In the genomic region with DNA sequence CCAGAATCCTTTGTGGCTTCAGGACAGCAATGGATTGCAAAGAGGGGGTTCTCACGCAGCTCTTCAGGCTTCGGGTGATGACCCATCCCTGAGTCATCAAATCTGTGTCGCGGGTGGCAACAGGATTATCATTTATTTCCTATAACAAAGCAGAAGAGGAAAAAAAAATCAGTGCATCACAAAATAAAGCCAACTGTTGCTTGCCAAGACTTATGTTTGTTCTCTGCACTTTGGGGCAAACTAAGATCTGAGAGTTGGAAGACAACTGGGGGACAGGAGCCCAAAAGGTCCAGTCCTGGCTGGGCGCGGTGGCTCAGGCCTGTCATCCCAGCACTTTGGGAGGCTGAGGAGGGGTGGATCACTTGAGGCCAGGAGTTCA, we compare ENCODE assay signal across 8 cellular contexts. TPM values are rescaled to one million over a fixed set of nuclear protein-coding genes. Genes with fewer than 3 reads are reported as not detected.
A peak's percentile ranks its signal among the peaks of the same experiment; 100 is the strongest.
DNase-seq lines count a peak whose midpoint lies in the region; ATAC-seq and TF ChIP-seq lines count a peak whose summit lies in the region.

No MANE protein-coding gene starts in this region.

- no peaks in the 10 kb centered on the region for H3K9me3 ChIP-seq in BE2C

- H3K4me3 ChIP-seq in foreskin fibroblast (ENCODE audit: low read depth in 1 of 2, low read length in 2 of 2) (no peak overlapping the region), BE2C (ENCODE audit: low read depth, low read length) (no peak overlapping the region)

- DNase-seq in HT-29 (ENCODE audit: low spot score), result peak; percentile 32
- DNase-seq in activated B cell treated with CpG ODN at 0.5 μM for 24 hours, result no peak
- DNase-seq in foreskin fibroblast, result peak; percentile 94 to 96
- peak in 2 of 3 experiments; percentile 38 to 51 for DNase-seq in stimulated activated CD4-positive, alpha-beta T cell treated with anti-CD3 and anti-CD28 coated beads, TNF-alpha, amount 100 ng/mL, for 4 hours (ENCODE audit: low read depth in 3 of 3)
- no peak for DNase-seq in BE2C

- intact Hi-C loops in activated B cell treated with CpG ODN at 0.5 μM for 24 hours (cut with micrococcal nuclease), result no loop called here

- peaks cover 32% of the 10 kb centered on the region for H3K4me1 Mint-ChIP-seq in activated B cell treated with CpG ODN at 0.5 μM for 24 hours

- CTCF ChIA-PET in activated B cell treated with CpG ODN at 0.5 μM for 24 hours (lab: Charles Lee), result interaction anchor here (1.0 kb wide), 1 partner anchor 20 kb away, joined by 3 read pairs; no protein-coding TSS in a partner anchor

- TF ChIP-seq CTCF in activated B cell treated with CpG ODN at 0.5 μM for 24 hours (IDR thresholded peaks at IDR 0.05) (no peak), foreskin fibroblast (IDR thresholded peaks at IDR 0.05; ENCODE audit: low read depth, low read length) (no peak), BE2C (IDR thresholded peaks at IDR 0.05; ENCODE audit: low read depth, low read length) (no peak)

- no peaks in the 10 kb centered on the region for H3K4me1 ChIP-seq in BE2C

- POLR2A ChIA-PET in activated B cell treated with CpG ODN at 0.5 μM for 24 hours (lab: Charles Lee), result interaction anchor here (1.4 kb wide), 1 partner anchor 13 kb away, joined by 3 read pairs; no protein-coding TSS in a partner anchor

- no peak overlapping the region for H3K4me3 Mint-ChIP-seq in activated B cell treated with CpG ODN at 0.5 μM for 24 hours

- H3K27ac Mint-ChIP-seq in activated B cell treated with CpG ODN at 0.5 μM for 24 hours, result peak overlapping the region; percentile 24

- H3K36me3 ChIP-seq in BE2C, result no peaks in the 10 kb centered on the region

- H3K36me3 Mint-ChIP-seq in activated B cell treated with CpG ODN at 0.5 μM for 24 hours (ENCODE audit: low read depth), result no peaks in the 10 kb centered on the region

- no peaks in the 10 kb centered on the region for H3K9me3 Mint-ChIP-seq in activated B cell treated with CpG ODN at 0.5 μM for 24 hours

- H3K27me3 ChIP-seq in BE2C, result no peaks in the 10 kb centered on the region

- ATAC-seq in activated B cell treated with CpG ODN at 0.5 μM for 24 hours (ENCODE audit: low read depth) (peak; percentile 43), HG02642 (IDR thresholded peaks at IDR 0.05; ENCODE audit: poor library complexity, unreplicated experiment) (no peak), HG03108 (IDR thresholded peaks at IDR 0.05; ENCODE audit: unreplicated experiment) (no peak), HG02571 (IDR thresholded peaks at IDR 0.05; ENCODE audit: unreplicated experiment) (no peak)

- H3K27me3 Mint-ChIP-seq in activated B cell treated with CpG ODN at 0.5 μM for 24 hours, result peaks cover 2% of the 10 kb centered on the region

RNA-seq across cellular contexts. Expression of a gene that starts 6.4 kb away (rescaled TPM):
- total RNA-seq in HT-29 (2014; rRNA removed; shearing (Covaris generic)), result 15.9 and 20.0 TPM in 2 replicates
- total RNA-seq in activated B cell treated with CpG ODN at 0.5 μM for 24 hours, result 0.80 and 1.3 TPM in 2 replicates
- polyA plus RNA-seq in BE2C (2012; ENCODE audit: insufficient read depth, insufficient read length, low read depth), result 1.9 TPM

RNA-seq across cellular contexts. Expression of a gene that starts 36.3 kb away (rescaled TPM):
- not detected in 2 replicates for total RNA-seq in HT-29 (2014; rRNA removed; shearing (Covaris generic))
- total RNA-seq in activated B cell treated with CpG ODN at 0.5 μM for 24 hours, result 27.3 and 29.7 TPM in 2 replicates
- not detected for polyA plus RNA-seq in BE2C (2012; ENCODE audit: insufficient read depth, insufficient read length, low read depth)

RNA-seq across cellular contexts. Expression of a gene that starts 43.4 kb away (rescaled TPM):
- 95.3 and 104 TPM in 2 replicates for total RNA-seq in HT-29 (2014; rRNA removed; shearing (Covaris generic))
- 61.1 and 64.8 TPM in 2 replicates for total RNA-seq in activated B cell treated with CpG ODN at 0.5 μM for 24 hours
- polyA plus RNA-seq in BE2C (2012; ENCODE audit: insufficient read depth, insufficient read length, low read depth), result 139 TPM

RNA-seq across cellular contexts. Expression of a gene that starts 48.1 kb away (rescaled TPM):
- 54.1 and 68.2 TPM in 2 replicates for total RNA-seq in HT-29 (2014; rRNA removed; shearing (Covaris generic))
- 3.1 and 3.9 TPM in 2 replicates for total RNA-seq in activated B cell treated with CpG ODN at 0.5 μM for 24 hours
- polyA plus RNA-seq in BE2C (2012; ENCODE audit: insufficient read depth, insufficient read length, low read depth), result 180 TPM

Comparison
In these comparisons a context has a peak if more than half of its experiments do, and no peak if none do; other contexts are left out.
1. DNase-seq: peak in HT-29 (single experiment), foreskin fibroblast (2 of 2) and stimulated activated CD4-positive, alpha-beta T cell treated with anti-CD3 and anti-CD28 coated beads, TNF-alpha, amount 100 ng/mL, for 4 hours (2 of 3); none in activated B cell treated with CpG ODN at 0.5 μM for 24 hours (single experiment) and BE2C (single experiment).
2. RNA of a gene that starts 36.3 kb away (total RNA-seq): 27.3 to 29.7 TPM in activated B cell treated with CpG ODN at 0.5 μM for 24 hours; not detected in HT-29; every median in the first group is over 10 times any median in the second.